Comparison of ENCODE assay signal across 22 cellular contexts in genomic region chr2:163698857-163699256, GRCh38. TPM values are rescaled to one million over a fixed set of nuclear protein-coding genes. Genes with fewer than 3 reads are reported as not detected.
DNase-seq lines count a peak whose midpoint lies in the region; TF ChIP-seq lines count a peak whose summit lies in the region.
"Had no signal": no experiment of that assay in that cellular context is flagged by ENCODE, and none has a peak within 500 bp of the region (broad histone marks: within the 10 kb centered on the region; RNA-seq: fewer than 3 reads in every experiment).

No MANE protein-coding gene starts in this region.

- no peak overlapping the region for H3K18ac ChIP-seq in mesenchymal stem cell (ENCODE audit: low read depth in 1 of 2, low read length in 2 of 2)

- H3K27ac ChIP-seq in A673 (ENCODE audit: low read depth, low read length, poor library complexity, severe bottlenecking) (no peak overlapping the region), HUES64 (ENCODE audit: low read depth, low read length) (peak overlapping the region; percentile 71), coronary artery (peak overlapping the region; percentile 28 to 51), mesenchymal stem cell (ENCODE audit: low read length, poor library complexity, severe bottlenecking) (peak overlapping the region; percentile 8), testis (no peak overlapping the region)
- H3K27ac ChIP-seq: left lung, SJCRH30, spleen, upper lobe of right lung had no signal

- H3K9ac ChIP-seq in HUES64 (ENCODE audit: low read depth, low read length) (peak overlapping the region; percentile 22; the same call in 1 of the 2 replicates), mesenchymal stem cell (ENCODE audit: low read length) (no peak overlapping the region)

- H3K9me3 Mint-ChIP-seq in activated CD4-positive, alpha-beta memory T cell treated with anti-CD3 and anti-CD28 coated beads for 36 hours: peaks cover 3% of the 10 kb centered on the region
- H3K9me3 Mint-ChIP-seq: stimulated activated naive B cell treated with anti-CD40 and anti-IgM and Interleukin-4, amounts not matched to agents 10 μg/mL and 1 μg/mL and 100 μg/mL, for 72 hours had no signal

- no peak overlapping the region for H3K4ac ChIP-seq in mesenchymal stem cell (ENCODE audit: low read depth in 1 of 2, low read length in 2 of 2)

- no peak for TF ChIP-seq POLR2A in testis (IDR thresholded peaks at IDR 0.05)

- TF ChIP-seq CTCF in A673 (conservative IDR thresholded peaks at IDR 0.05; ENCODE audit: low read depth, low read length) (no peak), coronary artery (IDR thresholded peaks at IDR 0.05) (no peak), testis (IDR thresholded peaks at IDR 0.05) (no peak)

- H3K23ac ChIP-seq in mesenchymal stem cell (ENCODE audit: low read length in 2 of 2): no peak overlapping the region

- no peak overlapping the region for H2BK120ac ChIP-seq in mesenchymal stem cell (ENCODE audit: low read depth, low read length)

- no peak overlapping the region for H2AK5ac ChIP-seq in mesenchymal stem cell (ENCODE audit: low read length, severe bottlenecking)

- H3K36me3 Mint-ChIP-seq in activated CD4-positive, alpha-beta memory T cell treated with anti-CD3 and anti-CD28 coated beads for 36 hours: no peaks in the 10 kb centered on the region
- H3K36me3 Mint-ChIP-seq: activated naive CD4-positive, alpha-beta T cell treated with anti-CD3 and anti-CD28 coated beads, Interleukin-2, amount 50 U/mL, for 72 hours; CD8-positive, alpha-beta T cell; stimulated activated naive B cell treated with anti-CD40 and anti-IgM and Interleukin-4, amounts not matched to agents 10 μg/mL and 1 μg/mL and 100 μg/mL, for 72 hours had no signal

- H3K9me3 ChIP-seq in A673 (ENCODE audit: low read depth, low read length, poor library complexity, severe bottlenecking): no peaks in the 10 kb centered on the region
- no peaks in the 10 kb centered on the region for H3K9me3 ChIP-seq in HUES64 (ENCODE audit: insufficient read depth, low read depth, low read length)
- no peaks in the 10 kb centered on the region for H3K9me3 ChIP-seq in mesenchymal stem cell (ENCODE audit: control insufficient read depth, low read length)
- H3K9me3 ChIP-seq in testis: no peaks in the 10 kb centered on the region
- H3K9me3 ChIP-seq: left lung, SJCRH30, spleen, upper lobe of right lung had no signal

- POLR2A ChIA-PET in A673 (lab: Charles Lee; ENCODE audit: low non-redundant PET): no interaction called here
- POLR2A ChIA-PET in activated CD4-positive, alpha-beta memory T cell treated with anti-CD3 and anti-CD28 coated beads for 36 hours (lab: Charles Lee): no interaction called here

- H3K4me3 ChIP-seq in A673 (ENCODE audit: low read depth, low read length, poor library complexity, severe bottlenecking): no peak overlapping the region
- H3K4me3 ChIP-seq in HUES64 (ENCODE audit: low read length): peak overlapping the region; percentile 6; the same call in 1 of the 2 replicates
- no peak overlapping the region for H3K4me3 ChIP-seq in coronary artery
- no peak overlapping the region for H3K4me3 ChIP-seq in mesenchymal stem cell (ENCODE audit: insufficient read depth in 1 of 2, low read depth in 1 of 2, low read length in 2 of 2)
- H3K4me3 ChIP-seq in testis: no peak overlapping the region
- H3K4me3 ChIP-seq: left lung, SJCRH30, spleen, upper lobe of right lung had no signal

- no peak overlapping the region for H3K4me3 Mint-ChIP-seq in activated CD4-positive, alpha-beta memory T cell treated with anti-CD3 and anti-CD28 coated beads for 36 hours
- H3K4me3 Mint-ChIP-seq: CD8-positive, alpha-beta T cell; stimulated activated naive B cell treated with anti-CD40 and anti-IgM and Interleukin-4, amounts not matched to agents 10 μg/mL and 1 μg/mL and 100 μg/mL, for 72 hours had no signal

- 26% methylated on average over 1 of the region's 1 CpG for WGBS in HUES64
- WGBS in mesenchymal stem cell: 73% methylated on average over 1 of the region's 1 CpG
- WGBS in testis, 2 donors: 69 to 89% methylated on average over 1 of the region's 1 CpG

- no peaks in the 10 kb centered on the region for H3K4me1 ChIP-seq in A673 (ENCODE audit: insufficient read depth, low read length, poor library complexity, severe bottlenecking)
- peaks cover 69% of the 10 kb centered on the region for H3K4me1 ChIP-seq in HUES64 (ENCODE audit: insufficient read depth, low read length)
- peaks cover 3% of the 10 kb centered on the region for H3K4me1 ChIP-seq in mesenchymal stem cell (ENCODE audit: control insufficient read depth, insufficient read depth, low read depth, low read length)
- no peaks in the 10 kb centered on the region for H3K4me1 ChIP-seq in testis
- H3K4me1 ChIP-seq: left lung, SJCRH30, upper lobe of right lung had no signal

- intact Hi-C loops in A673 (cut with micrococcal nuclease; ENCODE audit: unreplicated experiment) (no loop called here), testis (cut with DNase I; ENCODE audit: low total_unique reads) (no loop called here)
- intact Hi-C loops in activated CD4-positive, alpha-beta memory T cell treated with anti-CD3 and anti-CD28 coated beads for 36 hours (cut with micrococcal nuclease): no loop called here

- no peaks in the 10 kb centered on the region for H3K4me1 Mint-ChIP-seq in activated CD4-positive, alpha-beta memory T cell treated with anti-CD3 and anti-CD28 coated beads for 36 hours (ENCODE audit: low read depth)
- H3K4me1 Mint-ChIP-seq: stimulated activated naive B cell treated with anti-CD40 and anti-IgM and Interleukin-4, amounts not matched to agents 10 μg/mL and 1 μg/mL and 100 μg/mL, for 72 hours had no signal

- H3K14ac ChIP-seq in mesenchymal stem cell (ENCODE audit: low read length in 2 of 2): no peak overlapping the region

- CTCF ChIA-PET in A673 (lab: Charles Lee): interaction anchor here (0.6 kb wide), 1 partner anchor 35 kb away, joined by 3 read pairs; no protein-coding TSS in a partner anchor
- CTCF ChIA-PET in activated CD4-positive, alpha-beta memory T cell treated with anti-CD3 and anti-CD28 coated beads for 36 hours (lab: Charles Lee): no interaction called here

- H4K8ac ChIP-seq in mesenchymal stem cell (ENCODE audit: low read length): no peak overlapping the region

- no TSS peak for BruUV-seq in A673 (replicated peaks; lab: Mats Ljungman, UMichigan)

- H3K79me1 ChIP-seq in mesenchymal stem cell (replicated peaks; ENCODE audit: low read length, poor library complexity, severe bottlenecking): peaks cover 2% of the 10 kb centered on the region

- H3K27ac Mint-ChIP-seq in activated CD4-positive, alpha-beta memory T cell treated with anti-CD3 and anti-CD28 coated beads for 36 hours: no peak overlapping the region
- H3K27ac Mint-ChIP-seq: activated naive CD4-positive, alpha-beta T cell treated with anti-CD3 and anti-CD28 coated beads, Interleukin-2, amount 50 U/mL, for 72 hours; CD8-positive, alpha-beta T cell; stimulated activated naive B cell treated with anti-CD40 and anti-IgM and Interleukin-4, amounts not matched to agents 10 μg/mL and 1 μg/mL and 100 μg/mL, for 72 hours had no signal

- no peak overlapping the region for H3K4me2 ChIP-seq in mesenchymal stem cell (ENCODE audit: low read length, poor library complexity, severe bottlenecking)

- H3K27me3 ChIP-seq in A673 (replicated peaks; ENCODE audit: insufficient read depth, low read depth, low read length, poor library complexity) (peaks cover 29% of the 10 kb centered on the region), HUES64 (ENCODE audit: insufficient read depth, low read length) (no peaks in the 10 kb centered on the region), mesenchymal stem cell (ENCODE audit: control insufficient read depth in 1 of 2, insufficient read depth in 1 of 2, low read length in 2 of 2) (no peaks in the 10 kb centered on the region), testis (no peaks in the 10 kb centered on the region)
- H3K27me3 ChIP-seq: left lung, SJCRH30, spleen, upper lobe of right lung had no signal

- H4K91ac ChIP-seq in mesenchymal stem cell (ENCODE audit: low read length): no peak overlapping the region

- no peak overlapping the region for H2AFZ ChIP-seq in mesenchymal stem cell (ENCODE audit: low read depth, low read length)

- DNase-seq in A673 (ENCODE audit: low spot score): peak; percentile 1
- DNase-seq in coronary artery (ENCODE audit: low spot score): no peak
- no peak for DNase-seq in mesenchymal stem cell
- no peak for DNase-seq in GOT3 (lab: John Stamatoyannopoulos, UW)
- no peak for DNase-seq in NOMO-1 treated with dmso at 0.1 percent for 144 hours (lab: John Stamatoyannopoulos, UW; ENCODE audit: unreplicated experiment)
- no peak for DNase-seq in testis
- no peak for DNase-seq in activated CD4-positive, alpha-beta memory T cell treated with anti-CD3 and anti-CD28 coated beads for 36 hours
- DNase-seq: activated CD4-positive, alpha-beta T cell treated with anti-CD3 and anti-CD28 coated beads for 48 hours; CD8-positive, alpha-beta T cell; effector memory CD4-positive, alpha-beta T cell; EL; left lung; NCI-H1694 treated with DMSO at 0.1 percent for 48 hours; NCI-H510A; spleen; stimulated activated naive B cell treated with anti-CD40 and anti-IgM and Interleukin-4, amounts not matched to agents 10 μg/mL and 1 μg/mL and 100 μg/mL, for 72 hours; T1000; upper lobe of right lung had no signal

- H2BK15ac ChIP-seq in mesenchymal stem cell (ENCODE audit: low read depth, poor library complexity, severe bottlenecking): no peak overlapping the region

- no peaks in the 10 kb centered on the region for H3K36me3 ChIP-seq in A673 (ENCODE audit: insufficient read depth, low read length, poor library complexity, severe bottlenecking)
- no peaks in the 10 kb centered on the region for H3K36me3 ChIP-seq in HUES64 (ENCODE audit: insufficient read depth, low read length)
- no peaks in the 10 kb centered on the region for H3K36me3 ChIP-seq in mesenchymal stem cell (ENCODE audit: control insufficient read depth in 1 of 2, insufficient read depth in 2 of 2, low read depth in 1 of 2, low read length in 2 of 2)
- no peaks in the 10 kb centered on the region for H3K36me3 ChIP-seq in testis (ENCODE audit: low read depth, missing control alignments)
- H3K36me3 ChIP-seq: left lung, SJCRH30, spleen, upper lobe of right lung had no signal

- H2BK5ac ChIP-seq in mesenchymal stem cell (ENCODE audit: low read depth, low read length, poor library complexity, severe bottlenecking): no peak overlapping the region

- no peaks in the 10 kb centered on the region for H3K27me3 Mint-ChIP-seq in activated CD4-positive, alpha-beta memory T cell treated with anti-CD3 and anti-CD28 coated beads for 36 hours

- no peak overlapping the region for H2BK12ac ChIP-seq in mesenchymal stem cell (ENCODE audit: low read length in 2 of 2)

RNA-seq across cellular contexts. Expression of gene FIGN, which starts 37.0 kb away (rescaled TPM):
- total RNA-seq in A673 (2021): 0.22 and 0.24 TPM in 2 replicates
- polyA plus RNA-seq in HUES64 (2013, experiment 1 of 2): 10.1 TPM
- polyA plus RNA-seq in HUES64 (2013, experiment 2 of 2): 10.8 TPM
- polyA plus RNA-seq in mesenchymal stem cell (2013, experiment 1 of 2): 6.1 TPM
- polyA plus RNA-seq in mesenchymal stem cell (2013, experiment 2 of 2): 5.7 TPM
- total RNA-seq in testis: 1 to 10 TPM; 3.6 to 3.9 TPM
- polyA plus RNA-seq in testis (ENCODE audit: insufficient read depth, low read depth, low replicate concordance): 3.5 TPM
- total RNA-seq in activated CD4-positive, alpha-beta memory T cell treated with anti-CD3 and anti-CD28 coated beads for 36 hours: not detected
- total RNA-seq: activated naive CD4-positive, alpha-beta T cell treated with anti-CD3 and anti-CD28 coated beads, Interleukin-2, amount 50 U/mL, for 72 hours; CD8-positive, alpha-beta T cell; OCI-LY7 had no signal

Comparison
In these comparisons a context has a peak if more than half of its experiments do, and no peak if none do; other contexts are left out.
1. H3K27ac ChIP-seq: peak in HUES64 (single experiment), coronary artery (2 of 2) and mesenchymal stem cell (single experiment); none in A673 (single experiment) and testis (0 of 2).